Comparison of ENCODE assay signal across 19 cellular contexts in the genomic region with DNA sequence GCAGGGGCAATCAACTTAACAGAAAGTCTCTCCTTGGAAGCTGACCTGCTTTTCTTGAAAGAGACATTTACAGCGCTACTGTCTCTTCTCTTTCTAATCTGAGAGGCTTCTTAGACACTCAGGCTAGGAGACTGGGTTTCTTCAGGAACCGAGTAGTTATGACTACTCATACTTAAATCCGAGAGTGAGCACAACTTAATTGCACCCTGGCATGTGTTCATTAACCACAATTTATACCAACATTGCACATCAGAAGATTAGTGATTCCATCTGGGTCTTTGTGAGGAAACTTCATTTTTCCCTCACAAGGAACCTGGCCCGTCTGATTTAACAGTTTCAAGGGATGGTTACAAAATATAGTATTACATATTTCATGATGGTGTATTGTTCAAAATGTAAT.
"Had no signal": no experiment of that assay in that cellular context is flagged by ENCODE, and none has a peak within 500 bp of the region (broad histone marks: within the 10 kb centered on the region; RNA-seq: fewer than 3 reads in every experiment).

No MANE protein-coding gene starts in this region.

- H3K27ac ChIP-seq: colonic mucosa, foreskin keratinocyte, hepatocyte, neural progenitor cell, prostate gland, skin epidermis, stomach had no signal

- ATAC-seq: activated CD8-positive, alpha-beta T cell treated with anti-CD3 and anti-CD28 coated beads for 36 hours; foreskin keratinocyte; mucosa of descending colon; right cardiac atrium had no signal

- H3K4me1 ChIP-seq: colonic mucosa, foreskin keratinocyte, neural progenitor cell, prostate gland had no signal

- H3K79me2 ChIP-seq: hepatocyte had no signal

- H3K4me3 ChIP-seq: colonic mucosa, hepatocyte, mucosa of descending colon, neural progenitor cell, prostate gland, skin epidermis, stomach had no signal

- H3K9ac ChIP-seq: neural progenitor cell had no signal

- H3K36me3 ChIP-seq: colonic mucosa, neural progenitor cell, prostate gland, stomach had no signal

- DNase-seq: activated CD4-positive, alpha-beta T cell treated with anti-CD3 and anti-CD28 coated beads, Interleukin-2, amount 10 ng/mL, durations not matched to agents 24 days and 14 days; activated CD8-positive, alpha-beta T cell treated with anti-CD3 and anti-CD28 coated beads for 36 hours; activated naive CD4-positive, alpha-beta T cell treated with anti-CD3 and anti-CD28 coated beads for 36 hours; activated T-cell treated with anti-CD3 and anti-CD28 coated beads, Interleukin-2, amount 50 U/mL, for 24 hours; aorta; colonic mucosa; erythroblast; foreskin keratinocyte; mucosa of descending colon; naive B cell; right cardiac atrium; stimulated activated CD4-positive, alpha-beta T cell treated with anti-CD3 and anti-CD28 coated beads, Interleukin-15, amount 100 ng/mL, for 24 hours; stimulated activated CD4-positive, alpha-beta T cell treated with anti-CD3 and anti-CD28 coated beads, Interleukin-4, amount 100 ng/mL, for 1 hour; stomach; T1000 had no signal

- H3K4me2 ChIP-seq: hepatocyte, neural progenitor cell had no signal

- H2AFZ ChIP-seq: hepatocyte, neural progenitor cell had no signal

- H3K9me3 ChIP-seq: colonic mucosa, prostate gland had no signal

- H3K27me3 ChIP-seq: colonic mucosa, foreskin keratinocyte, hepatocyte, neural progenitor cell, stomach had no signal
